1 cellular context compared by ENCODE assay signal in the genomic region with DNA sequence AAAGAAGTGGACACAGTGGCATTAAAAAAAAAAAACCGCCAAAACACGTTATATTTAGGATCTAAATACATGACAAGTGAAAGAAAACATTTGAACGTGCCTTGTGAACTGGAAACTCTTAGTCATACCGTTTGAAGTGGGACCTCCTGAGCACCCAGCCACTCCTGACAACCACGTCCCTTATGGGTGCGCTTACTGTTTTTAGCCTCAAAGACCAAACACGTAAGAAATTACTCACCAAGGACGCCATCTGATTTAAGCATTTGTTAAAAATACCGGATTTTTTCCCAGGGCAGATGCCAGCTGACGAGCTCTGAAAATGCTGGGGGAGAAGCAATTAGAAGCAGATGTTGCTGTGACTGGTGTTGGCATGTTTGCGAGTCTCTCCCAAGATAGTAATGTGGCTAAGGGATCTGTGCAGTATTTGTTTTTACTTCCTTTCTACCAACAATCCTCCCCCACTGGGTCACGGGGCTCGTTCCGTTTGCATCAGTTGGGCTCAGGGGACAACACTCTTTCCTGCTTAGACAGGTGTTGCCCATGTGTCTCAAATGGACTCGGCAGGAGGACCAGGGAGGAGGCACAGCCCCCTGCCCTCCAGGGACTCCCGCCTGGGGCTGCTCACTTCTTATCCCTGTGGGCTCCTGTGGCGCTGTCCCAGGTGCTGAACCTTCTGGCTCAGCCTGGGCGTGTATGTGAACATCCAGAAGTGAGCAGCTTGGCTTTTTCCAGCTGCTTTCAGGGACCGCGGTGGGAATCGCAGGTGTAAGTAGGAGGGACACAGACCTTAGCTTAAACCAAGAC.
TF ChIP-seq lines count a peak whose summit lies in the region.

No MANE protein-coding gene starts in this region.

TF ChIP-seq in HepG2, 621 proteins besides CTCF, POLR2A, EP300 and RAD21 (continued from another document and continues in another):
- TF ChIP-seq, protein P1, sequence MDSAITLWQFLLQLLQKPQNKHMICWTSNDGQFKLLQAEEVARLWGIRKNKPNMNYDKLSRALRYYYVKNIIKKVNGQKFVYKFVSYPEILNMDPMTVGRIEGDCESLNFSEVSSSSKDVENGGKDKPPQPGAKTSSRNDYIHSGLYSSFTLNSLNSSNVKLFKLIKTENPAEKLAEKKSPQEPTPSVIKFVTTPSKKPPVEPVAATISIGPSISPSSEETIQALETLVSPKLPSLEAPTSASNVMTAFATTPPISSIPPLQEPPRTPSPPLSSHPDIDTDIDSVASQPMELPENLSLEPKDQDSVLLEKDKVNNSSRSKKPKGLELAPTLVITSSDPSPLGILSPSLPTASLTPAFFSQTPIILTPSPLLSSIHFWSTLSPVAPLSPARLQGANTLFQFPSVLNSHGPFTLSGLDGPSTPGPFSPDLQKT (CRISPR knock-in tag; IDR thresholded peaks at IDR 0.05; ENCODE audit: borderline replicate concordance), result no peak
- TF ChIP-seq ZNF33B (CRISPR knock-in tag; IDR thresholded peaks at IDR 0.05) (no peak), SP2 (CRISPR knock-in tag; IDR thresholded peaks at IDR 0.05) (no peak), ZMAT3 (CRISPR knock-in tag; conservative IDR thresholded peaks at IDR 0.05) (0 out of 2 replicates have a peak, but pooled peaks have one; percentile 34), NFE2 (CRISPR knock-in tag; IDR thresholded peaks at IDR 0.05) (no peak), SNAPC2 (CRISPR knock-in tag; IDR thresholded peaks at IDR 0.05) (no peak), SRSF4 (IDR thresholded peaks at IDR 0.05; ENCODE audit: low read depth, low read length, poor library complexity, severe bottlenecking) (no peak), ZNF253 (CRISPR knock-in tag; IDR thresholded peaks at IDR 0.05; ENCODE audit: borderline replicate concordance) (no peak), ZNF20 (CRISPR knock-in tag; IDR thresholded peaks at IDR 0.05) (no peak), ZSCAN25 (CRISPR knock-in tag; IDR thresholded peaks at IDR 0.05) (no peak), SOX6 (IDR thresholded peaks at IDR 0.05) (no peak), SOX6 (CRISPR knock-in tag; IDR thresholded peaks at IDR 0.05) (no peak), ZNF468 (CRISPR knock-in tag; IDR thresholded peaks at IDR 0.05) (no peak), EEA1 (CRISPR knock-in tag; IDR thresholded peaks at IDR 0.05; ENCODE audit: borderline replicate concordance) (no peak), ZNF775 (CRISPR knock-in tag; IDR thresholded peaks at IDR 0.05; ENCODE audit: borderline replicate concordance) (no peak), HMG20B (CRISPR knock-in tag; conservative IDR thresholded peaks at IDR 0.05) (0 out of 2 replicates have a peak, but pooled peaks have one; percentile 41), PHF20 (CRISPR knock-in tag; IDR thresholded peaks at IDR 0.05) (no peak), GABPA (IDR thresholded peaks at IDR 0.05; ENCODE audit: low read depth, low read length) (no peak), GABPA (CRISPR knock-in tag; IDR thresholded peaks at IDR 0.05; ENCODE audit: low read depth) (no peak), ZNF773 (CRISPR knock-in tag; IDR thresholded peaks at IDR 0.05; ENCODE audit: borderline replicate concordance) (no peak), ZSCAN9 (CRISPR knock-in tag; IDR thresholded peaks at IDR 0.05; ENCODE audit: borderline replicate concordance) (peak; percentile 82), MTF2 (CRISPR knock-in tag; IDR thresholded peaks at IDR 0.05; ENCODE audit: borderline replicate concordance) (no peak), MAZ (IDR thresholded peaks at IDR 0.05; ENCODE audit: borderline replicate concordance, low read depth, low read length) (no peak), MAZ (CRISPR knock-in tag; IDR thresholded peaks at IDR 0.05; ENCODE audit: low read depth) (no peak), EED (CRISPR knock-in tag; IDR thresholded peaks at IDR 0.05) (no peak), PHB2 (IDR thresholded peaks at IDR 0.05; ENCODE audit: partially characterized antibody) (no peak), ZFY (CRISPR knock-in tag; IDR thresholded peaks at IDR 0.05) (no peak), PITX1 (CRISPR knock-in tag; IDR thresholded peaks at IDR 0.05) (no peak), ZNF256 (CRISPR knock-in tag; conservative IDR thresholded peaks at IDR 0.05) (0 out of 2 replicates have a peak, but pooled peaks have one; percentile 69), MIXL1 (CRISPR knock-in tag; IDR thresholded peaks at IDR 0.05) (peak; percentile 56; the same call in 1 of the 2 replicates), ASH2L (IDR thresholded peaks at IDR 0.05; ENCODE audit: insufficient read length, low read depth, low read length) (no peak), NFE2L1 (CRISPR knock-in tag; IDR thresholded peaks at IDR 0.05; ENCODE audit: borderline replicate concordance) (no peak), HES4 (CRISPR knock-in tag; IDR thresholded peaks at IDR 0.05; ENCODE audit: borderline replicate concordance) (peak; percentile 74), ZNF333 (CRISPR knock-in tag; IDR thresholded peaks at IDR 0.05; ENCODE audit: borderline replicate concordance) (no peak), ZSCAN20 (CRISPR knock-in tag; IDR thresholded peaks at IDR 0.05; ENCODE audit: borderline replicate concordance) (0 out of 2 replicates have a peak, but pooled peaks have one; percentile 49), ZNF484 (CRISPR knock-in tag; IDR thresholded peaks at IDR 0.05; ENCODE audit: borderline replicate concordance, low read depth) (no peak), ZNF460 (CRISPR knock-in tag; IDR thresholded peaks at IDR 0.05; ENCODE audit: borderline replicate concordance) (no peak), FOSL1 (CRISPR knock-in tag; IDR thresholded peaks at IDR 0.05; ENCODE audit: borderline replicate concordance) (no peak), TBL1XR1 (IDR thresholded peaks at IDR 0.05; ENCODE audit: borderline replicate concordance, low read length, partially characterized antibody) (no peak), KDM4B (CRISPR knock-in tag; IDR thresholded peaks at IDR 0.05) (0 out of 2 replicates have a peak, but pooled peaks have one; percentile 57), ZNF30 (CRISPR knock-in tag; IDR thresholded peaks at IDR 0.05) (no peak), ZBTB7B (CRISPR knock-in tag; IDR thresholded peaks at IDR 0.05) (no peak), NFATC3 (CRISPR knock-in tag; IDR thresholded peaks at IDR 0.05) (no peak), ZNF703 (CRISPR knock-in tag; IDR thresholded peaks at IDR 0.05; ENCODE audit: borderline replicate concordance) (no peak), NR2F1 (CRISPR knock-in tag; IDR thresholded peaks at IDR 0.05) (no peak), FOXK1 (CRISPR knock-in tag; IDR thresholded peaks at IDR 0.05; ENCODE audit: borderline replicate concordance, low read depth) (peak; percentile 33; the same call in 1 of the 2 replicates), HDAC1 (CRISPR knock-in tag; IDR thresholded peaks at IDR 0.05) (no peak), KDM1A (CRISPR knock-in tag; IDR thresholded peaks at IDR 0.05) (no peak), SIX1 (CRISPR knock-in tag; IDR thresholded peaks at IDR 0.05; ENCODE audit: borderline replicate concordance) (no peak), KAT2B (IDR thresholded peaks at IDR 0.05; ENCODE audit: borderline replicate concordance, low read depth, low read length) (no peak), XBP1 (CRISPR knock-in tag; IDR thresholded peaks at IDR 0.05) (no peak; the same call in 1 of the 2 replicates), ZSCAN21 (CRISPR knock-in tag; IDR thresholded peaks at IDR 0.05; ENCODE audit: borderline replicate concordance) (no peak), TOPORS (CRISPR knock-in tag; IDR thresholded peaks at IDR 0.05) (no peak)
- TF ChIP-seq, protein P2, sequence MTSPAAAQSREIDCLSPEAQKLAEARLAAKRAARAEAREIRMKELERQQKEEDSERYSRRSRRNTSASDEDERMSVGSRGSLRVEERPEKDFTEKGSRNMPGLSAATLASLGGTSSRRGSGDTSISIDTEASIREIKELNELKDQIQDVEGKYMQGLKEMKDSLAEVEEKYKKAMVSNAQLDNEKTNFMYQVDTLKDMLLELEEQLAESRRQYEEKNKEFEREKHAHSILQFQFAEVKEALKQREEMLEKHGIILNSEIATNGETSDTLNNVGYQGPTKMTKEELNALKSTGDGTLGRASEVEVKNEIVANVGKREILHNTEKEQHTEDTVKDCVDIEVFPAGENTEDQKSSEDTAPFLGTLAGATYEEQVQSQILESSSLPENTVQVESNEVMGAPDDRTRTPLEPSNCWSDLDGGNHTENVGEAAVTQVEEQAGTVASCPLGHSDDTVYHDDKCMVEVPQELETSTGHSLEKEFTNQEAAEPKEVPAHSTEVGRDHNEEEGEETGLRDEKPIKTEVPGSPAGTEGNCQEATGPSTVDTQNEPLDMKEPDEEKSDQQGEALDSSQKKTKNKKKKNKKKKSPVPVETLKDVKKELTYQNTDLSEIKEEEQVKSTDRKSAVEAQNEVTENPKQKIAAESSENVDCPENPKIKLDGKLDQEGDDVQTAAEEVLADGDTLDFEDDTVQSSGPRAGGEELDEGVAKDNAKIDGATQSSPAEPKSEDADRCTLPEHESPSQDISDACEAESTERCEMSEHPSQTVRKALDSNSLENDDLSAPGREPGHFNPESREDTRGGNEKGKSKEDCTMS (CRISPR knock-in tag; conservative IDR thresholded peaks at IDR 0.05), result peak; percentile 60; the same call in 1 of the 2 replicates
- TF ChIP-seq, protein P3, sequence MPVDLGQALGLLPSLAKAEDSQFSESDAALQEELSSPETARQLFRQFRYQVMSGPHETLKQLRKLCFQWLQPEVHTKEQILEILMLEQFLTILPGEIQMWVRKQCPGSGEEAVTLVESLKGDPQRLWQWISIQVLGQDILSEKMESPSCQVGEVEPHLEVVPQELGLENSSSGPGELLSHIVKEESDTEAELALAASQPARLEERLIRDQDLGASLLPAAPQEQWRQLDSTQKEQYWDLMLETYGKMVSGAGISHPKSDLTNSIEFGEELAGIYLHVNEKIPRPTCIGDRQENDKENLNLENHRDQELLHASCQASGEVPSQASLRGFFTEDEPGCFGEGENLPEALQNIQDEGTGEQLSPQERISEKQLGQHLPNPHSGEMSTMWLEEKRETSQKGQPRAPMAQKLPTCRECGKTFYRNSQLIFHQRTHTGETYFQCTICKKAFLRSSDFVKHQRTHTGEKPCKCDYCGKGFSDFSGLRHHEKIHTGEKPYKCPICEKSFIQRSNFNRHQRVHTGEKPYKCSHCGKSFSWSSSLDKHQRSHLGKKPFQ (CRISPR knock-in tag; IDR thresholded peaks at IDR 0.05; ENCODE audit: insufficient replicate concordance), result no peak
- TF ChIP-seq, protein P4, sequence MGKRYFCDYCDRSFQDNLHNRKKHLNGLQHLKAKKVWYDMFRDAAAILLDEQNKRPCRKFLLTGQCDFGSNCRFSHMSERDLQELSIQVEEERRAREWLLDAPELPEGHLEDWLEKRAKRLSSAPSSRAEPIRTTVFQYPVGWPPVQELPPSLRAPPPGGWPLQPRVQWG (CRISPR knock-in tag; IDR thresholded peaks at IDR 0.05; ENCODE audit: borderline replicate concordance, low read depth), result no peak
- TF ChIP-seq, protein P5, sequence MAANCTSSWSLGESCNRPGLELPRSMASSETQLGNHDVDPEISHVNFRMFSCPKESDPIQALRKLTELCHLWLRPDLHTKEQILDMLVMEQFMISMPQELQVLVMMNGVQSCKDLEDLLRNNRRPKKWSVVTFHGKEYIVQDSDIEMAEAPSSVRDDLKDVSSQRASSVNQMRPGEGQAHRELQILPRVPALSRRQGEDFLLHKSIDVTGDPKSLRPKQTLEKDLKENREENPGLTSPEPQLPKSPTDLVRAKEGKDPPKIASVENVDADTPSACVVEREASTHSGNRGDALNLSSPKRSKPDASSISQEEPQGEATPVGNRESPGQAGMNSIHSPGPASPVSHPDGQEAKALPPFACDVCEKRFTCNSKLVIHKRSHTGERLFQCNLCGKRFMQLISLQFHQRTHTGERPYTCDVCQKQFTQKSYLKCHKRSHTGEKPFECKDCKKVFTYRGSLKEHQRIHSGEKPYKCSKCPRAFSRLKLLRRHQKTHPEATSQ (CRISPR knock-in tag; IDR thresholded peaks at IDR 0.05; ENCODE audit: borderline replicate concordance), result no peak
- TF ChIP-seq, protein P6, sequence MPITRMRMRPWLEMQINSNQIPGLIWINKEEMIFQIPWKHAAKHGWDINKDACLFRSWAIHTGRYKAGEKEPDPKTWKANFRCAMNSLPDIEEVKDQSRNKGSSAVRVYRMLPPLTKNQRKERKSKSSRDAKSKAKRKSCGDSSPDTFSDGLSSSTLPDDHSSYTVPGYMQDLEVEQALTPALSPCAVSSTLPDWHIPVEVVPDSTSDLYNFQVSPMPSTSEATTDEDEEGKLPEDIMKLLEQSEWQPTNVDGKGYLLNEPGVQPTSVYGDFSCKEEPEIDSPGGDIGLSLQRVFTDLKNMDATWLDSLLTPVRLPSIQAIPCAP (CRISPR knock-in tag; IDR thresholded peaks at IDR 0.05; ENCODE audit: low read depth), result no peak
- TF ChIP-seq, protein P7, sequence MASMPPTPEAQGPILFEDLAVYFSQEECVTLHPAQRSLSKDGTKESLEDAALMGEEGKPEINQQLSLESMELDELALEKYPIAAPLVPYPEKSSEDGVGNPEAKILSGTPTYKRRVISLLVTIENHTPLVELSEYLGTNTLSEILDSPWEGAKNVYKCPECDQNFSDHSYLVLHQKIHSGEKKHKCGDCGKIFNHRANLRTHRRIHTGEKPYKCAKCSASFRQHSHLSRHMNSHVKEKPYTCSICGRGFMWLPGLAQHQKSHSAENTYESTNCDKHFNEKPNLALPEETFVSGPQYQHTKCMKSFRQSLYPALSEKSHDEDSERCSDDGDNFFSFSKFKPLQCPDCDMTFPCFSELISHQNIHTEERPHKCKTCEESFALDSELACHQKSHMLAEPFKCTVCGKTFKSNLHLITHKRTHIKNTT (CRISPR knock-in tag; IDR thresholded peaks at IDR 0.05), result no peak
- TF ChIP-seq, protein P8, sequence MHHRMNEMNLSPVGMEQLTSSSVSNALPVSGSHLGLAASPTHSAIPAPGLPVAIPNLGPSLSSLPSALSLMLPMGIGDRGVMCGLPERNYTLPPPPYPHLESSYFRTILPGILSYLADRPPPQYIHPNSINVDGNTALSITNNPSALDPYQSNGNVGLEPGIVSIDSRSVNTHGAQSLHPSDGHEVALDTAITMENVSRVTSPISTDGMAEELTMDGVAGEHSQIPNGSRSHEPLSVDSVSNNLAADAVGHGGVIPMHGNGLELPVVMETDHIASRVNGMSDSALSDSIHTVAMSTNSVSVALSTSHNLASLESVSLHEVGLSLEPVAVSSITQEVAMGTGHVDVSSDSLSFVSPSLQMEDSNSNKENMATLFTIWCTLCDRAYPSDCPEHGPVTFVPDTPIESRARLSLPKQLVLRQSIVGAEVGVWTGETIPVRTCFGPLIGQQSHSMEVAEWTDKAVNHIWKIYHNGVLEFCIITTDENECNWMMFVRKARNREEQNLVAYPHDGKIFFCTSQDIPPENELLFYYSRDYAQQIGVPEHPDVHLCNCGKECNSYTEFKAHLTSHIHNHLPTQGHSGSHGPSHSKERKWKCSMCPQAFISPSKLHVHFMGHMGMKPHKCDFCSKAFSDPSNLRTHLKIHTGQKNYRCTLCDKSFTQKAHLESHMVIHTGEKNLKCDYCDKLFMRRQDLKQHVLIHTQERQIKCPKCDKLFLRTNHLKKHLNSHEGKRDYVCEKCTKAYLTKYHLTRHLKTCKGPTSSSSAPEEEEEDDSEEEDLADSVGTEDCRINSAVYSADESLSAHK (CRISPR knock-in tag; IDR thresholded peaks at IDR 0.05; ENCODE audit: borderline replicate concordance), result no peak
